In genomic region chr7:111014074-111014473, GRCh38 we compare ENCODE assay signal across 14 cellular contexts.
DNase-seq lines count a peak whose midpoint lies in the region; ATAC-seq and TF ChIP-seq lines count a peak whose summit lies in the region.
"Had no signal": no experiment of that assay in that cellular context is flagged by ENCODE, and none has a peak within 500 bp of the region (broad histone marks: within the 10 kb centered on the region; RNA-seq: fewer than 3 reads in every experiment).

No MANE protein-coding gene starts in this region.

- H3K27ac Mint-ChIP-seq in activated CD4-positive, alpha-beta memory T cell treated with anti-CD3 and anti-CD28 coated beads for 36 hours = peak overlapping the region; percentile 84

- H3K4me3 Mint-ChIP-seq in activated CD4-positive, alpha-beta memory T cell treated with anti-CD3 and anti-CD28 coated beads for 36 hours = no peak overlapping the region

- H3K27me3 ChIP-seq in upper lobe of right lung = no peaks in the 10 kb centered on the region
- H3K27me3 ChIP-seq: heart left ventricle, tibial artery had no signal

- peak overlapping the region; percentile 27 for H3K27ac ChIP-seq in upper lobe of right lung
- H3K27ac ChIP-seq: heart left ventricle, tibial artery had no signal

- CTCF ChIA-PET in activated CD4-positive, alpha-beta memory T cell treated with anti-CD3 and anti-CD28 coated beads for 36 hours (lab: Charles Lee) = interaction anchor here (0.7 to 1.4 kb wide), 2 partner anchors 70 to 213 kb away, joined by 3 read pairs; no protein-coding TSS in a partner anchor

- H3K27me3 Mint-ChIP-seq in activated CD4-positive, alpha-beta memory T cell treated with anti-CD3 and anti-CD28 coated beads for 36 hours = no peaks in the 10 kb centered on the region

- POLR2A ChIA-PET in activated CD4-positive, alpha-beta memory T cell treated with anti-CD3 and anti-CD28 coated beads for 36 hours (lab: Charles Lee) = no interaction called here

- no peaks in the 10 kb centered on the region for H3K36me3 ChIP-seq in upper lobe of right lung
- H3K36me3 ChIP-seq: HAP-1, heart left ventricle, tibial artery had no signal

- TF ChIP-seq CTCF in fibroblast of pulmonary artery (IDR thresholded peaks at IDR 0.05; ENCODE audit: low read length, missing control alignments) (no peak), upper lobe of right lung (IDR thresholded peaks at IDR 0.05) (no peak)

- DNase-seq in stimulated activated CD4-positive, alpha-beta T cell treated with anti-CD3 and anti-CD28 coated beads, Interleukin-15, amount 100 ng/mL, for 24 hours = peak; percentile 12
- no peak for DNase-seq in stimulated activated CD4-positive, alpha-beta T cell treated with anti-CD3 and anti-CD28 coated beads, Interleukin-4, amount 100 ng/mL, for 1 hour
- DNase-seq in activated CD4-positive, alpha-beta memory T cell treated with anti-CD3 and anti-CD28 coated beads for 36 hours = no peak
- DNase-seq in fibroblast of pulmonary artery (ENCODE audit: low read depth) (peak; percentile 18), upper lobe of right lung (no peak), head of caudate nucleus (no peak), NCI-H146 (lab: John Stamatoyannopoulos, UW) (no peak)
- DNase-seq: NCI-H1436, NCI-H345, SHP77 treated with DMSO at 0.1 percent for 48 hours, tibial artery had no signal

- no peaks in the 10 kb centered on the region for H3K9me3 ChIP-seq in upper lobe of right lung
- H3K9me3 ChIP-seq: HAP-1, heart left ventricle, tibial artery had no signal

- intact Hi-C loops in activated CD4-positive, alpha-beta memory T cell treated with anti-CD3 and anti-CD28 coated beads for 36 hours (cut with micrococcal nuclease) = loop anchor here (5.0 kb wide), 1 partner anchor 123 kb away; no protein-coding TSS in a partner anchor
- intact Hi-C loops in upper lobe of right lung (cut with DNase I) = no loop called here
- intact Hi-C loops in head of caudate nucleus (cut with DNase I) = no loop called here

- ATAC-seq in upper lobe of right lung = peak; percentile 40
- ATAC-seq in GM18861 (IDR thresholded peaks at IDR 0.05; ENCODE audit: unreplicated experiment) = no peak
- ATAC-seq: heart left ventricle had no signal

- H3K4me3 ChIP-seq in fibroblast of pulmonary artery (replicated peaks; ENCODE audit: low read depth, low read length) = no peak overlapping the region
- H3K4me3 ChIP-seq in upper lobe of right lung = no peak overlapping the region
- H3K4me3 ChIP-seq: HAP-1, heart left ventricle, tibial artery had no signal

- H3K9me3 Mint-ChIP-seq in activated CD4-positive, alpha-beta memory T cell treated with anti-CD3 and anti-CD28 coated beads for 36 hours = no peaks in the 10 kb centered on the region

- H3K36me3 Mint-ChIP-seq in activated CD4-positive, alpha-beta memory T cell treated with anti-CD3 and anti-CD28 coated beads for 36 hours = peaks cover 2% of the 10 kb centered on the region

- no peaks in the 10 kb centered on the region for H3K4me1 ChIP-seq in upper lobe of right lung

- peaks cover 64% of the 10 kb centered on the region for H3K4me1 Mint-ChIP-seq in activated CD4-positive, alpha-beta memory T cell treated with anti-CD3 and anti-CD28 coated beads for 36 hours (ENCODE audit: low read depth)

Comparison
In these comparisons a context has a peak if more than half of its experiments do, and no peak if none do; other contexts are left out.
1. DNase-seq: peak in stimulated activated CD4-positive, alpha-beta T cell treated with anti-CD3 and anti-CD28 coated beads, Interleukin-15, amount 100 ng/mL, for 24 hours (single experiment) and fibroblast of pulmonary artery (single experiment); none in stimulated activated CD4-positive, alpha-beta T cell treated with anti-CD3 and anti-CD28 coated beads, Interleukin-4, amount 100 ng/mL, for 1 hour (single experiment), activated CD4-positive, alpha-beta memory T cell treated with anti-CD3 and anti-CD28 coated beads for 36 hours (single experiment), upper lobe of right lung (single experiment), head of caudate nucleus (0 of 42) and NCI-H146 (single experiment).